27 cellular contexts compared by ENCODE assay signal in the genomic region with DNA sequence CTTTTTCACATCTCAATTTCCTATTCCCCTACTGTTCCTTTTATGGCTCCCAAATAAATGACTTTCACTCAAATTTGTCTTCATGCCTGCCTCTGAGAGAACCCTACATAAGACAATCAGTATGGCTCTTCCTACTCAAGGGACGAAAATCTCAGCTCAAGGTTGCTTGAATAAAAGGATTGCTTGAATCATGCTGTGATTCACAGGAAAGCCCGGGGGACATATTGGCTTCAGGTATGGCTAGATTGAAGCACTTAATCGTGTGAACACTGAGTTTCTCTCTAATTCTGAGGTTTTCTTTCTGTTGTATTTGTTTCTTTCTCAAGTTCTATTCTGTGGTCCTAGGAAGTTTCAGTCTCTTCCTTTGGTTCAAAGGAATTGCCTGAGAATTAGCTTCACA.
"Had no signal": no experiment of that assay in that cellular context is flagged by ENCODE, and none has a peak within 500 bp of the region (broad histone marks: within the 10 kb centered on the region; RNA-seq: fewer than 3 reads in every experiment).

No MANE protein-coding gene starts in this region.

- H3K27ac ChIP-seq: colonic mucosa, dorsolateral prefrontal cortex, heart right ventricle, left lung, lower lobe of right lung, neutrophil, ovary, prostate gland, testis, transverse colon had no signal

- H3K9me3 ChIP-seq: colonic mucosa, heart right ventricle, left lung, lower lobe of right lung, neutrophil, ovary, prostate gland, testis, transverse colon had no signal

- H3K27me3 ChIP-seq: colonic mucosa, ovary, testis had no signal

- H3K36me3 ChIP-seq: colonic mucosa, heart right ventricle, left lung, lower lobe of right lung, neutrophil, ovary, prostate gland, transverse colon had no signal

- H3K4me3 ChIP-seq: colonic mucosa, dorsolateral prefrontal cortex, heart right ventricle, left lung, lower lobe of right lung, ovary, prostate gland, skin epidermis, testis, transverse colon had no signal

- H3K4me1 ChIP-seq: colonic mucosa, heart right ventricle, left lung, lower lobe of right lung, prostate gland, testis had no signal

- DNase-seq: activated CD4-positive, alpha-beta T cell treated with anti-CD3 and anti-CD28 coated beads for 1 hour; activated CD8-positive, alpha-beta memory T cell treated with anti-CD3 and anti-CD28 coated beads, Interleukin-2, amount 10 ng/mL, durations not matched to agents 7 days and 5 days; activated CD8-positive, alpha-beta T cell treated with anti-CD3 and anti-CD28 coated beads, Interleukin-2, amount 10 ng/mL, durations not matched to agents 7 days and 5 days; activated T-cell treated with anti-CD3 and anti-CD28 coated beads, Interleukin-2, amount 50 U/mL, for 48 hours; cerebellar nuclear complex; colonic mucosa; dorsolateral prefrontal cortex; effector memory CD4-positive, alpha-beta T cell; foreskin fibroblast; heart right ventricle; kidney glomerular epithelial cell; left lung; lower lobe of right lung; ovary; retina; stimulated activated CD4-positive, alpha-beta T cell treated with anti-CD3 and anti-CD28 coated beads, Interleukin-12 subunit alpha, Interleukin-12 subunit beta, amount 100 ng/mL, for 4 hours; stimulated activated CD4-positive, alpha-beta T cell treated with anti-CD3 and anti-CD28 coated beads, Interleukin-4, amount 100 ng/mL, for 1 hour; stimulated activated naive CD8-positive, alpha-beta T cell treated with anti-CD3 and anti-CD28 coated beads, Interleukin-15, Interleukin-2, amounts not matched to agents 100 U/mL and 50 U/mL, for 24 hours; T-helper 2 cell; testis; transverse colon had no signal

- ATAC-seq: activated CD8-positive, alpha-beta memory T cell treated with anti-CD3 and anti-CD28 coated beads, Interleukin-2, amount 10 ng/mL, durations not matched to agents 7 days and 5 days; activated CD8-positive, alpha-beta T cell treated with anti-CD3 and anti-CD28 coated beads, Interleukin-2, amount 10 ng/mL, durations not matched to agents 7 days and 5 days; esophagus mucosa; heart right ventricle; left lung; lower lobe of right lung; sciatic nerve; stimulated activated naive CD8-positive, alpha-beta T cell treated with anti-CD3 and anti-CD28 coated beads, Interleukin-15, Interleukin-2, amounts not matched to agents 100 U/mL and 50 U/mL, for 24 hours; WTC11 had no signal
